ENCODE assay signal across 21 cellular contexts in genomic region chr3:52002768-52003167, GRCh38. TPM values are rescaled to one million over a fixed set of nuclear protein-coding genes. Genes with fewer than 3 reads are reported as not detected.
DNase-seq lines count a peak whose midpoint lies in the region; ATAC-seq and FAIRE-seq lines count a peak whose summit lies in the region.
"Had no signal": no experiment of that assay in that cellular context is flagged by ENCODE, and none has a peak within 500 bp of the region (broad histone marks: within the 10 kb centered on the region; RNA-seq: fewer than 3 reads in every experiment).

No MANE protein-coding gene starts in this region.

- peak overlapping the region; percentile 80 for H2BK5ac ChIP-seq in neuronal stem cell (ENCODE audit: low read length)

- no peaks in the 10 kb centered on the region for H3K9me3 ChIP-seq in T-helper 17 cell (ENCODE audit: control insufficient read depth, low read length, poor library complexity, severe bottlenecking)
- H3K9me3 ChIP-seq in iPS-18a (ENCODE audit: control insufficient read depth, low read depth, low read length): no peaks in the 10 kb centered on the region
- no peaks in the 10 kb centered on the region for H3K9me3 ChIP-seq in neuronal stem cell (replicated peaks in 1 of 2; ENCODE audit: control insufficient read depth in 2 of 2, insufficient read depth in 1 of 2, low read depth in 1 of 2, low read length in 2 of 2)

- H3K4me3 ChIP-seq in iPS-18a (ENCODE audit: low read length): peak overlapping the region; percentile 16
- peak overlapping the region; percentile 39 to 69 for H3K4me3 ChIP-seq in neuronal stem cell (ENCODE audit: low read length in 2 of 2)
- H3K4me3 ChIP-seq: GM23248, PC-9 had no signal

- H2AFZ ChIP-seq in neuronal stem cell (ENCODE audit: low read length): peak overlapping the region; percentile 58
- H2AFZ ChIP-seq: GM23248, PC-9 had no signal

- WGBS in neuronal stem cell (ENCODE audit: extremely low coverage in 2 of 2, insufficient read length in 2 of 2, insufficient replicate concordance in 1 of 2), 2 donors: no CpG with 5 or more reads among the region's 6 CpGs

- no peaks in the 10 kb centered on the region for H3K79me1 ChIP-seq in neuronal stem cell (ENCODE audit: low read depth, low read length)

- H3K27me3 ChIP-seq in iPS-18a (ENCODE audit: control insufficient read depth, insufficient read depth, low read length) (no peaks in the 10 kb centered on the region), neuronal stem cell (ENCODE audit: control insufficient read depth in 3 of 3, insufficient read depth in 3 of 3, low read depth in 1 of 3, low read length in 3 of 3) (peaks cover 0 to 2% (median 0%) of the 10 kb centered on the region in 3 experiments)

- H2BK120ac ChIP-seq in neuronal stem cell (ENCODE audit: low read depth, low read length): no peak overlapping the region

- no peaks in the 10 kb centered on the region for H3K36me3 Mint-ChIP-seq in T-helper 17 cell (ENCODE audit: low read depth)
- H3K36me3 Mint-ChIP-seq in T-cell: no peaks in the 10 kb centered on the region
- H3K36me3 Mint-ChIP-seq: IgD-negative memory B cell had no signal

- H3K23ac ChIP-seq in neuronal stem cell (ENCODE audit: low read depth, low read length, poor library complexity): no peak overlapping the region

- H3K27ac Mint-ChIP-seq in T-helper 17 cell: peak overlapping the region; percentile 47
- H3K27ac Mint-ChIP-seq in T-cell: no peak overlapping the region
- H3K27ac Mint-ChIP-seq: CD4-positive, alpha-beta T cell; IgD-negative memory B cell had no signal

- no peaks in the 10 kb centered on the region for H3K36me3 ChIP-seq in iPS-18a (ENCODE audit: control insufficient read depth, low read depth, low read length)
- no peaks in the 10 kb centered on the region for H3K36me3 ChIP-seq in neuronal stem cell (replicated peaks in 1 of 2; ENCODE audit: control insufficient read depth in 2 of 2, insufficient read depth in 2 of 2, low read length in 2 of 2)

- H3K4me1 Mint-ChIP-seq in T-helper 17 cell (peaks cover 12% of the 10 kb centered on the region), T-cell (peaks cover 17 to 21% (median 19%) of the 10 kb centered on the region in 3 donors)

- H2BK12ac ChIP-seq in neuronal stem cell (ENCODE audit: low read length): no peak overlapping the region

- no peak overlapping the region for H2AK5ac ChIP-seq in neuronal stem cell (ENCODE audit: low read depth, low read length)

- no peak overlapping the region for H4K8ac ChIP-seq in neuronal stem cell (ENCODE audit: low read depth, low read length)

- H3K9ac ChIP-seq in iPS-18a (ENCODE audit: low read length) (no peak overlapping the region), neuronal stem cell (ENCODE audit: low read depth, low read length, poor library complexity) (no peak overlapping the region)
- H3K9ac ChIP-seq: GM23248 had no signal

- ATAC-seq in T-helper 17 cell (no peak), T-cell (replicated peaks in 1 of 4) (no peak)
- ATAC-seq: HCT116, SK-N-SH treated with all-trans-retinoic acid at 6 μM for 48 hours had no signal

- peak overlapping the region; percentile 29 for H3K4me2 ChIP-seq in neuronal stem cell (ENCODE audit: insufficient read depth, low read length, poor library complexity, severe bottlenecking)
- H3K4me2 ChIP-seq: PC-9 had no signal

- no peak overlapping the region for H3K27ac ChIP-seq in iPS-18a (ENCODE audit: low read length)
- H3K27ac ChIP-seq in neuronal stem cell (replicated peaks; ENCODE audit: low read length): peak overlapping the region; percentile 95
- H3K27ac ChIP-seq: GM23248, PC-9 had no signal

- no peak overlapping the region for H4K91ac ChIP-seq in neuronal stem cell (ENCODE audit: low read depth, low read length, poor library complexity)

- DNase-seq in HTR-8/SVneo (ENCODE audit: insufficient read length, low spot score): no peak
- no peak for DNase-seq in T-helper 17 cell
- DNase-seq in neuronal stem cell (ENCODE audit: low spot score): peak; percentile 78
- DNase-seq in hypothalamus (lab: John Stamatoyannopoulos, UW): no peak
- no peak for DNase-seq in hepatic stellate cell (ENCODE audit: low spot score)
- no peak for DNase-seq in T-cell
- DNase-seq: CD4-positive, alpha-beta T cell; COR-L47; GM23248; MV-4-11; NCI-H1105 treated with DMSO at 0.1 percent for 48 hours; NCI-H2081; NCI-H446; NCI-H526 treated with DMSO at 0.1 percent for 48 hours; PC-9; RPMI8226 had no signal

- no peak overlapping the region for H2BK15ac ChIP-seq in neuronal stem cell (ENCODE audit: low read length)

- H3K18ac ChIP-seq in neuronal stem cell (ENCODE audit: low read length): no peak overlapping the region

- CTCF ChIA-PET in T-cell (lab: Charles Lee): interaction anchor here (0.6 to 2.3 kb wide), 4 partner anchors 61 to 690 kb away, joined by 3 to 10 read pairs (median 4); partner anchors contain the start of gene RRP9 (in 1 of the 2)

- H3K4ac ChIP-seq in neuronal stem cell (ENCODE audit: low read length): no peak overlapping the region

- H3K14ac ChIP-seq in neuronal stem cell (ENCODE audit: low read length): no peak overlapping the region

- no peaks in the 10 kb centered on the region for H3K9me3 Mint-ChIP-seq in T-cell
- H3K9me3 Mint-ChIP-seq: CD4-positive, alpha-beta T cell; IgD-negative memory B cell had no signal

- H3K4me1 ChIP-seq in iPS-18a (ENCODE audit: control insufficient read depth, low read depth, low read length) (peaks cover 52% of the 10 kb centered on the region), neuronal stem cell (ENCODE audit: control insufficient read depth in 2 of 2, insufficient read depth in 1 of 2, low read depth in 1 of 2, low read length in 2 of 2) (peaks cover 48 to 56% of the 10 kb centered on the region in 2 donors)

- POLR2A ChIA-PET in T-cell (lab: Charles Lee): no interaction called here

- H3K4me3 Mint-ChIP-seq in T-helper 17 cell (no peak overlapping the region), T-cell (no peak overlapping the region)
- H3K4me3 Mint-ChIP-seq: CD4-positive, alpha-beta T cell had no signal

- FAIRE-seq in HTR-8/SVneo (lab: Jason Lieb, UNC): peak; percentile 4
- FAIRE-seq: GM12891 had no signal

- no peaks in the 10 kb centered on the region for H3K27me3 Mint-ChIP-seq in T-helper 17 cell
- H3K27me3 Mint-ChIP-seq in T-cell: no peaks in the 10 kb centered on the region
- H3K27me3 Mint-ChIP-seq: CD4-positive, alpha-beta T cell had no signal

RNA-seq across cellular contexts. Expression of gene RPL29, which starts 7.1 kb away (rescaled TPM):
- 1,000 to 10,000 TPM; 1,359 to 1,493 TPM for total RNA-seq in T-helper 17 cell
- polyA plus RNA-seq in neuronal stem cell (2013, experiment 1 of 2): 2,500 TPM
- 2,467 TPM for polyA plus RNA-seq in neuronal stem cell (2013, experiment 2 of 2)
- 1,000 to 10,000 TPM; 1,518 to 1,711 (median 1,629) TPM for total RNA-seq in T-cell

RNA-seq across cellular contexts. Expression of gene ACY1, which starts 19.4 kb away (rescaled TPM):
- 1 to 10 TPM; 7.1 to 7.6 TPM for total RNA-seq in T-helper 17 cell
- polyA plus RNA-seq in neuronal stem cell (2013, experiment 1 of 2): 7.8 TPM
- 7.4 TPM for polyA plus RNA-seq in neuronal stem cell (2013, experiment 2 of 2)
- 10 to 100 TPM in 3 of 5 donors, 1 to 10 TPM in 2; 6.2 to 19.0 (median 13.3) TPM for total RNA-seq in T-cell

RNA-seq across cellular contexts. Expression of gene ABHD14A, which starts 27.9 kb away (rescaled TPM):
- total RNA-seq in T-helper 17 cell (10 to 100 TPM; 13.9 to 14.6 TPM), T-cell (10 to 100 TPM; 14.3 to 26.5 (median 20.8) TPM)
- 18.1 TPM for polyA plus RNA-seq in neuronal stem cell (2013, experiment 1 of 2)
- polyA plus RNA-seq in neuronal stem cell (2013, experiment 2 of 2): 16.4 TPM

RNA-seq across cellular contexts. Expression of gene ABHD14B, which starts 28.9 kb away (rescaled TPM):
- total RNA-seq in T-helper 17 cell: 10 to 100 TPM; 34.8 to 51.1 TPM
- polyA plus RNA-seq in neuronal stem cell (2013, experiment 1 of 2): 4.3 TPM
- polyA plus RNA-seq in neuronal stem cell (2013, experiment 2 of 2): 4.5 TPM
- 10 to 100 TPM; 55.7 to 86.4 (median 78.5) TPM for total RNA-seq in T-cell

RNA-seq across cellular contexts. Expression of gene PCBP4, which starts 35.5 kb away (rescaled TPM):
- total RNA-seq in T-helper 17 cell (10 to 100 TPM; 20.2 to 28.7 TPM), T-cell (10 to 100 TPM; 11.7 to 33.3 (median 26.6) TPM)
- polyA plus RNA-seq in neuronal stem cell (2013, experiment 1 of 2): 68.8 TPM
- 66.4 TPM for polyA plus RNA-seq in neuronal stem cell (2013, experiment 2 of 2)
